ENCODE assay signal across 34 cellular contexts in genomic region chr7:10460474-10460873, GRCh38.
"Had no signal": no experiment of that assay in that cellular context is flagged by ENCODE, and none has a peak within 500 bp of the region (broad histone marks: within the 10 kb centered on the region; RNA-seq: fewer than 3 reads in every experiment).

No MANE protein-coding gene starts in this region.

- H3K36me3 ChIP-seq: MG63 had no signal

- H3K27me3 ChIP-seq: MG63 had no signal

- H3K9ac ChIP-seq: KMS-11 had no signal

- H3K4me2 ChIP-seq: KMS-11 had no signal

- H3K4me3 ChIP-seq: MG63 had no signal

- H3K27ac ChIP-seq: KMS-11 had no signal

- DNase-seq: Kasumi-1, MG63, MM.1S, MV-4-11, NCI-H1048, NCI-H1092, NCI-H1092 treated with DMSO at 0.1 percent for 48 hours, NCI-H1105, NCI-H1105 treated with DMSO at 0.1 percent for 48 hours, NCI-H1417, NCI-H1417 treated with DMSO at 0.1 percent for 48 hours, NCI-H1436, NCI-H1436 treated with DMSO at 0.1 percent for 48 hours, NCI-H146, NCI-H1694, NCI-H1694 treated with DMSO at 0.1 percent for 48 hours, NCI-H187, NCI-H187 treated with DMSO at 0.1 percent for 48 hours, NCI-H1930, NCI-H2029, NCI-H2029 treated with DMSO at 0.1 percent for 48 hours, NCI-H2081, NCI-H2081 treated with DMSO at 0.1 percent for 48 hours, NCI-H2107, NCI-H2171, NCI-H2171 treated with DMSO at 0.1 percent for 48 hours, NCI-H2227 treated with DMSO at 0.1 percent for 48 hours, NCI-H226, NCI-H345, NCI-H446, NCI-H446 treated with DMSO at 0.1 percent for 48 hours, NCI-H510A, NCI-H510A treated with DMSO at 0.1 percent for 48 hours had no signal

- H3K9me3 ChIP-seq: MG63 had no signal
